Comparison of ENCODE assay signal across 8 cellular contexts in the genomic region with DNA sequence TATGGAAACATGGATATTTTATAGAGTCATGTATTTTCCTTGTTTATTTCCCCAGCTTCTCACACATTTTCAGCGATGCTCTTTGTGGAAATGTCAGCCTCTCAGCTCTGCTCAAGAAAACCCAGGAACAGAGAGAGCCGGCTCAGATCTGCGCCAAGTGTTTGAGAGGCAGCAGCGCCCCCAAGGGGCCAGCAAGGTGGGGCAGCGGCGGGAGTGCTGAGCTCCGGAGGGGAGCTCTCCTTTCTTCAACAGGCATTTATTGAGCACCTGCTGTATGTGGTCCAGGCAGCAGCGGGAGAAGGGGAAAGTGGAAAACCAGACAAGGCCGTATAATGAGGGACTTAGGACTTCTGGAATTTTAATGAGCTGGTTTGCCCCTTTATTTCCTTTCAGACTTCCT.
DNase-seq lines count a peak whose midpoint lies in the region; ATAC-seq, FAIRE-seq and TF ChIP-seq lines count a peak whose summit lies in the region.

No MANE protein-coding gene starts in this region.

- H3K4me2 ChIP-seq in GM12878 (ENCODE audit: control insufficient read depth, insufficient read depth): no peak overlapping the region

- H3K27ac ChIP-seq in SK-N-MC (peak overlapping the region; percentile 1; the same call in 1 of the 2 replicates), GM12878 (ENCODE audit: control insufficient read depth, insufficient read depth) (no peak overlapping the region), foreskin keratinocyte (no peak overlapping the region)

- no peaks in the 10 kb centered on the region for H3K27me3 ChIP-seq in GM12878 (replicated peaks in 1 of 2; ENCODE audit: control insufficient read depth in 2 of 2, insufficient read depth in 2 of 2, low read length in 1 of 2)
- H3K27me3 ChIP-seq in foreskin keratinocyte: no peaks in the 10 kb centered on the region

- POLR2A ChIA-PET in GM12878 (lab: Charles Lee): no interaction called here

- no peak overlapping the region for H3K9ac ChIP-seq in SK-N-MC (ENCODE audit: insufficient read length)
- H3K9ac ChIP-seq in GM12878 (ENCODE audit: control insufficient read depth, insufficient read depth, low read length): no peak overlapping the region

- BruUV-seq in GM12878 (replicated peaks; lab: Mats Ljungman, UMichigan): no TSS peak

- H3K79me2 ChIP-seq in GM12878 (ENCODE audit: control insufficient read depth, insufficient read depth, low read length): no peaks in the 10 kb centered on the region

- FAIRE-seq in GM12878 (lab: Jason Lieb, UNC): no peak

- WGBS in GM12878 (ENCODE audit: insufficient coverage, insufficient replicate concordance, low lambda C conversion rate, missing lambda C conversion rate): 4% methylated on average over 9 of the region's 9 CpGs

- no peak for TF ChIP-seq POLR2A in GM12878 (IDR thresholded peaks at IDR 0.05; ENCODE audit: low read depth, low read length)

- CTCF ChIA-PET in GM12878 (lab: Yijun Ruan, JAX): interaction anchor here (0.6 to 1.1 kb wide), 2 partner anchors 9 to 285 kb away, joined by 3 to 5 read pairs; no protein-coding TSS in a partner anchor

- DNase-seq in GM10266 (ENCODE audit: extremely low spot score): no peak
- DNase-seq in SK-N-MC (ENCODE audit: low read depth, low spot score): no peak
- no peak for DNase-seq in GM12878 (ENCODE audit: low read depth, low spot score)
- peak; percentile 28 to 44 (median 30) for DNase-seq in stimulated activated CD4-positive, alpha-beta T cell treated with anti-CD3 and anti-CD28 coated beads, Interleukin-12 subunit alpha, Interleukin-12 subunit beta, amount 100 ng/mL, for 48 hours (ENCODE audit: low read depth in 2 of 3, low spot score in 1 of 3)
- no peak for DNase-seq in NCI-H1105 (lab: John Stamatoyannopoulos, UW)
- no peak for DNase-seq in foreskin keratinocyte
- no peak for DNase-seq in DMS114 treated with DMSO at 0.1 percent for 48 hours (lab: John Stamatoyannopoulos, UW; ENCODE audit: unreplicated experiment)

- RAD21 ChIA-PET in GM12878 (lab: Charles Lee; ENCODE audit: unreplicated experiment): interaction anchor here (1.1 kb wide), 1 partner anchor 464 kb away, joined by 3 read pairs; no protein-coding TSS in a partner anchor

- H3K4me1 ChIP-seq in GM12878 (ENCODE audit: control insufficient read depth, insufficient read depth, low read length): no peaks in the 10 kb centered on the region
- no peaks in the 10 kb centered on the region for H3K4me1 ChIP-seq in foreskin keratinocyte

- ATAC-seq in GM12878 (no peak), foreskin keratinocyte (no peak), HG03432 (IDR thresholded peaks at IDR 0.05; ENCODE audit: unreplicated experiment) (no peak)

- H4K20me1 ChIP-seq in GM12878 (ENCODE audit: control insufficient read depth, insufficient read depth): no peaks in the 10 kb centered on the region

- H3K4me3 ChIP-seq in SK-N-MC (no peak overlapping the region), GM12878 (no peak overlapping the region)

- H3K36me3 ChIP-seq in SK-N-MC (ENCODE audit: insufficient read depth, low read length): no peaks in the 10 kb centered on the region
- no peaks in the 10 kb centered on the region for H3K36me3 ChIP-seq in GM12878 (ENCODE audit: control insufficient read depth in 2 of 2, insufficient read depth in 2 of 2, low read length in 1 of 2)

- TF ChIP-seq EP300 in GM12878 (IDR thresholded peaks at IDR 0.05; ENCODE audit: borderline replicate concordance in 1 of 2, control insufficient read depth in 1 of 2, low read depth in 2 of 2, low read length in 2 of 2): no peak

- intact Hi-C loops in GM12878 (cut with micrococcal nuclease; ENCODE audit: unreplicated experiment): no loop called here

- peak; percentile 43 for TF ChIP-seq RAD21 in GM12878 (IDR thresholded peaks at IDR 0.05; ENCODE audit: insufficient read depth, low read depth, low read length)

- peak; percentile 43 for TF ChIP-seq CTCF in GM10266 (IDR thresholded peaks at IDR 0.05; ENCODE audit: control insufficient read depth, insufficient read depth, low read depth, missing control alignments)
- peak; percentile 18 to 29 (median 26); a peak in 1 of 6 replicates for TF ChIP-seq CTCF in GM12878 (IDR thresholded peaks at IDR 0.05 in 2 of 3, conservative IDR thresholded peaks at IDR 0.05 in 1 of 3; ENCODE audit: control insufficient read depth in 2 of 3, extremely low read depth in 1 of 3, insufficient read depth in 1 of 3, low read depth in 3 of 3, low read length in 3 of 3)
- no peak for TF ChIP-seq CTCF in foreskin keratinocyte (conservative IDR thresholded peaks at IDR 0.05)

- H2AFZ ChIP-seq in GM12878 (ENCODE audit: control insufficient read depth, low read depth, low read length): no peak overlapping the region

- SMC1A ChIA-PET in GM12878 (lab: Charles Lee; ENCODE audit: uncharacterized antibody, unreplicated experiment): interaction anchor here (0.7 to 1.3 kb wide), 4 partner anchors 9 to 50 kb away, joined by 3 to 5 read pairs (median 3); no protein-coding TSS in a partner anchor

- in situ Hi-C loops in GM12878 (cut with MboI): no loop called here

- H3K9me3 ChIP-seq in SK-N-MC (ENCODE audit: low read depth, low read length) (no peaks in the 10 kb centered on the region), GM12878 (replicated peaks; ENCODE audit: control insufficient read depth, insufficient read depth, low read length) (no peaks in the 10 kb centered on the region)

TF ChIP-seq in GM12878, 131 proteins besides CTCF, POLR2A, EP300 and RAD21:
- TF ChIP-seq SREBF1 (IDR thresholded peaks at IDR 0.05; ENCODE audit: low read length) (no peak), YY1 (IDR thresholded peaks at IDR 0.05; ENCODE audit: low read depth, low read length) (no peak), EGR1 (IDR thresholded peaks at IDR 0.05; ENCODE audit: borderline replicate concordance in 1 of 2, low read depth in 2 of 2, low read length in 2 of 2) (no peak), LARP7 (IDR thresholded peaks at IDR 0.05) (no peak), POU2F2 (IDR thresholded peaks at IDR 0.05; ENCODE audit: borderline replicate concordance, low read depth, low read length) (no peak), YBX1 (IDR thresholded peaks at IDR 0.05) (no peak), FOS (IDR thresholded peaks at IDR 0.05; ENCODE audit: borderline replicate concordance, extremely low read depth, insufficient read length) (no peak), GABPA (IDR thresholded peaks at IDR 0.05; ENCODE audit: low read depth) (no peak), SMAD5 (IDR thresholded peaks at IDR 0.05; ENCODE audit: low read depth) (no peak), BRCA1 (IDR thresholded peaks at IDR 0.05; ENCODE audit: low read depth, low read length) (no peak), JUND (IDR thresholded peaks at IDR 0.05; ENCODE audit: low read depth, low read length) (no peak), SIX5 (IDR thresholded peaks at IDR 0.05; ENCODE audit: low read depth, low read length, severe bottlenecking) (no peak), SMARCA5 (IDR thresholded peaks at IDR 0.05) (no peak)
- TF ChIP-seq, protein P1, sequence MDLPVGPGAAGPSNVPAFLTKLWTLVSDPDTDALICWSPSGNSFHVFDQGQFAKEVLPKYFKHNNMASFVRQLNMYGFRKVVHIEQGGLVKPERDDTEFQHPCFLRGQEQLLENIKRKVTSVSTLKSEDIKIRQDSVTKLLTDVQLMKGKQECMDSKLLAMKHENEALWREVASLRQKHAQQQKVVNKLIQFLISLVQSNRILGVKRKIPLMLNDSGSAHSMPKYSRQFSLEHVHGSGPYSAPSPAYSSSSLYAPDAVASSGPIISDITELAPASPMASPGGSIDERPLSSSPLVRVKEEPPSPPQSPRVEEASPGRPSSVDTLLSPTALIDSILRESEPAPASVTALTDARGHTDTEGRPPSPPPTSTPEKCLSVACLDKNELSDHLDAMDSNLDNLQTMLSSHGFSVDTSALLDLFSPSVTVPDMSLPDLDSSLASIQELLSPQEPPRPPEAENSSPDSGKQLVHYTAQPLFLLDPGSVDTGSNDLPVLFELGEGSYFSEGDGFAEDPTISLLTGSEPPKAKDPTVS (IDR thresholded peaks at IDR 0.05; ENCODE audit: low read depth, low read length): no peak
- TF ChIP-seq, protein P2, sequence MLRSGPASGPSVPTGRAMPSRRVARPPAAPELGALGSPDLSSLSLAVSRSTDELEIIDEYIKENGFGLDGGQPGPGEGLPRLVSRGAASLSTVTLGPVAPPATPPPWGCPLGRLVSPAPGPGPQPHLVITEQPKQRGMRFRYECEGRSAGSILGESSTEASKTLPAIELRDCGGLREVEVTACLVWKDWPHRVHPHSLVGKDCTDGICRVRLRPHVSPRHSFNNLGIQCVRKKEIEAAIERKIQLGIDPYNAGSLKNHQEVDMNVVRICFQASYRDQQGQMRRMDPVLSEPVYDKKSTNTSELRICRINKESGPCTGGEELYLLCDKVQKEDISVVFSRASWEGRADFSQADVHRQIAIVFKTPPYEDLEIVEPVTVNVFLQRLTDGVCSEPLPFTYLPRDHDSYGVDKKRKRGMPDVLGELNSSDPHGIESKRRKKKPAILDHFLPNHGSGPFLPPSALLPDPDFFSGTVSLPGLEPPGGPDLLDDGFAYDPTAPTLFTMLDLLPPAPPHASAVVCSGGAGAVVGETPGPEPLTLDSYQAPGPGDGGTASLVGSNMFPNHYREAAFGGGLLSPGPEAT (IDR thresholded peaks at IDR 0.05; ENCODE audit: low read depth): no peak
TF ChIP-seq in GM12878: peak in this region for 0.

Comparison
In these comparisons a context has a peak if more than half of its experiments do, and no peak if none do; other contexts are left out.
1. DNase-seq: peak in stimulated activated CD4-positive, alpha-beta T cell treated with anti-CD3 and anti-CD28 coated beads, Interleukin-12 subunit alpha, Interleukin-12 subunit beta, amount 100 ng/mL, for 48 hours (3 of 3); none in GM10266 (single experiment), SK-N-MC (single experiment), GM12878 (single experiment), NCI-H1105 (single experiment), foreskin keratinocyte (0 of 2) and DMS114 treated with DMSO at 0.1 percent for 48 hours (single experiment).